Comparison of ENCODE assay signal across 16 cellular contexts in genomic region chr12:9784326-9784725, GRCh38. TPM values are rescaled to one million over a fixed set of nuclear protein-coding genes. Genes with fewer than 3 reads are reported as not detected.
DNase-seq lines count a peak whose midpoint lies in the region; ATAC-seq and TF ChIP-seq lines count a peak whose summit lies in the region.
"Had no signal": no experiment of that assay in that cellular context is flagged by ENCODE, and none has a peak within 500 bp of the region (broad histone marks: within the 10 kb centered on the region; RNA-seq: fewer than 3 reads in every experiment).

No MANE protein-coding gene starts in this region.

- H4K20me1 ChIP-seq in H9 (ENCODE audit: control insufficient read depth, insufficient read depth, insufficient read length) (no peaks in the 10 kb centered on the region), hepatocyte (ENCODE audit: insufficient read depth, poor library complexity, severe bottlenecking) (no peaks in the 10 kb centered on the region)
- H4K20me1 ChIP-seq: BLaER1 treated with 17β-estradiol and CSF1 and Interleukin-3, amounts not matched to agents 10 nM and 100 nM had no signal

- no peak overlapping the region for H2BK12ac ChIP-seq in H9 (ENCODE audit: insufficient read length, low read depth, low read length)

- H4K5ac ChIP-seq in H9 (ENCODE audit: insufficient read length, low read depth, low read length) = no peak overlapping the region

- H3K23ac ChIP-seq in H9 (ENCODE audit: insufficient read length, low read depth, low read length) = no peak overlapping the region

- no peak overlapping the region for H2BK5ac ChIP-seq in H9 (ENCODE audit: insufficient read length, low read length)

- H3K79me1 ChIP-seq in H9 (ENCODE audit: insufficient read depth, low read depth, low read length, poor library complexity, severe bottlenecking) = no peaks in the 10 kb centered on the region

- no peak overlapping the region for H3K14ac ChIP-seq in H9 (ENCODE audit: insufficient read depth, low read length)

- no peaks in the 10 kb centered on the region for H3K23me2 ChIP-seq in H9 (ENCODE audit: insufficient read length, low read depth, low read length, poor library complexity, severe bottlenecking)

- H3K9me3 ChIP-seq in H9 (ENCODE audit: control insufficient read depth, low read depth, low read length) = no peaks in the 10 kb centered on the region
- no peaks in the 10 kb centered on the region for H3K9me3 ChIP-seq in HUES64 (ENCODE audit: insufficient read depth, low read depth, low read length)
- no peaks in the 10 kb centered on the region for H3K9me3 ChIP-seq in hepatocyte (ENCODE audit: low read depth)

- no peak overlapping the region for H4K8ac ChIP-seq in H9 (replicated peaks; ENCODE audit: insufficient read length, low read depth, low read length)

- H2BK15ac ChIP-seq in H9 (ENCODE audit: low read depth, low read length) = no peak overlapping the region

- H3K18ac ChIP-seq in H9 (ENCODE audit: insufficient read length, low read depth, low read length) = no peak overlapping the region

- WGBS in H9 (ENCODE audit: extremely low coverage, insufficient read length, low lambda C conversion rate) = no CpG with 5 or more reads among the region's 2 CpGs
- 69% methylated on average over 2 of the region's 2 CpGs for WGBS in HUES64
- 75% methylated on average over 2 of the region's 2 CpGs for WGBS in hepatocyte (ENCODE audit: low lambda C conversion rate, missing lambda C conversion rate)

- H4K91ac ChIP-seq in H9 (ENCODE audit: insufficient read length, low read depth, low read length) = no peak overlapping the region

- H3K4me2 ChIP-seq in H9 (ENCODE audit: insufficient read depth, insufficient read length, low read length) (no peak overlapping the region), hepatocyte (peak overlapping the region; percentile 10)
- H3K4me2 ChIP-seq: BLaER1 treated with 17β-estradiol and CSF1 and Interleukin-3, amounts not matched to agents 10 nM and 100 nM; KMS-11 had no signal

- H3K27ac ChIP-seq in H9 (ENCODE audit: insufficient read length, low read depth, low read length) (no peak overlapping the region), HUES64 (ENCODE audit: low read depth, low read length) (peak overlapping the region; percentile 60; the same call in 1 of the 2 replicates), hepatocyte (no peak overlapping the region)
- H3K27ac ChIP-seq: BLaER1 treated with 17β-estradiol and CSF1 and Interleukin-3, amounts not matched to agents 10 nM and 100 nM; KMS-11 had no signal

- H3K36me3 Mint-ChIP-seq in H9 (ENCODE audit: insufficient read depth in 1 of 3, low read depth in 3 of 3) = peaks cover 0 to 14% (median 5%) of the 10 kb centered on the region in 3 experiments; a peak in 5 of 7 replicates
- H3K36me3 Mint-ChIP-seq: CD8-positive, alpha-beta T cell had no signal

- H2BK20ac ChIP-seq in H9 (ENCODE audit: low read depth, low read length, poor library complexity, severe bottlenecking) = no peak overlapping the region

- no peak overlapping the region for H3T11ph ChIP-seq in H9 (ENCODE audit: low read length)

- H3K9ac ChIP-seq in H9 (ENCODE audit: extremely low read depth, insufficient read length, low read length) = no peak overlapping the region
- no peak overlapping the region for H3K9ac ChIP-seq in HUES64 (ENCODE audit: low read depth, low read length)
- H3K9ac ChIP-seq: BLaER1 treated with 17β-estradiol and CSF1 and Interleukin-3, amounts not matched to agents 10 nM and 100 nM; KMS-11 had no signal

- H3K4me3 Mint-ChIP-seq in H9 = peak overlapping the region in 1 of 2 experiments; percentile 19; a peak in 2 of 5 replicates
- H3K4me3 Mint-ChIP-seq: B cell; CD8-positive, alpha-beta T cell had no signal

- H3K4me1 Mint-ChIP-seq in H9 = peaks cover 52 to 57% of the 10 kb centered on the region in 2 experiments

- H3K4me3 ChIP-seq in HUES64 (ENCODE audit: low read length) (no peak overlapping the region), hepatocyte (no peak overlapping the region)
- H3K4me3 ChIP-seq: BLaER1 treated with 17β-estradiol and CSF1 and Interleukin-3, amounts not matched to agents 10 nM and 100 nM had no signal

- TF ChIP-seq CTCF in H9 (conservative IDR thresholded peaks at IDR 0.05) (no peak), hepatocyte (IDR thresholded peaks at IDR 0.05; ENCODE audit: poor library complexity) (no peak)

- peaks cover 2% of the 10 kb centered on the region; the same call in 1 of the 2 replicates for H3K4me1 ChIP-seq in H9 (ENCODE audit: insufficient read depth, low read length)
- peaks cover 40% of the 10 kb centered on the region for H3K4me1 ChIP-seq in HUES64 (ENCODE audit: insufficient read depth, low read length)
- H3K4me1 ChIP-seq in hepatocyte (ENCODE audit: insufficient read depth) = no peaks in the 10 kb centered on the region

- DNase-seq in H9 (no peak), hepatocyte (ENCODE audit: low spot score) (no peak), NCI-H69 (lab: John Stamatoyannopoulos, UW) (no peak)
- DNase-seq: CD8-positive, alpha-beta T cell; DMS 273 treated with DMSO at 0.1 percent for 48 hours; DMS53; DND-41; EL had no signal

- H3K4ac ChIP-seq in H9 (ENCODE audit: low read depth, low read length) = no peak overlapping the region

- peak overlapping the region in 2 of 3 experiments; percentile 10 to 82; a peak in 1 of 7 replicates for H3K27ac Mint-ChIP-seq in H9
- H3K27ac Mint-ChIP-seq: B cell; CD8-positive, alpha-beta T cell had no signal

- peaks cover under 1 to 3% of the 10 kb centered on the region in 2 experiments; a peak in 4 of 5 replicates for H3K9me3 Mint-ChIP-seq in H9
- H3K9me3 Mint-ChIP-seq: CD8-positive, alpha-beta T cell had no signal

- H3K56ac ChIP-seq in H9 (ENCODE audit: insufficient read length, low read depth, low read length) = no peak overlapping the region

- no peak overlapping the region for H2AK5ac ChIP-seq in H9 (ENCODE audit: insufficient read length, low read length)

- ATAC-seq in GM18858 (IDR thresholded peaks at IDR 0.05; ENCODE audit: unreplicated experiment) = no peak
- no peak for ATAC-seq in GM18870 (IDR thresholded peaks at IDR 0.05; ENCODE audit: unreplicated experiment)
- ATAC-seq: CD8-positive, alpha-beta T cell had no signal

- no peaks in the 10 kb centered on the region for H3K36me3 ChIP-seq in HUES64 (ENCODE audit: insufficient read depth, low read length)
- no peaks in the 10 kb centered on the region for H3K36me3 ChIP-seq in hepatocyte (replicated peaks; ENCODE audit: insufficient read depth, low read depth)
- H3K36me3 ChIP-seq: BLaER1 treated with 17β-estradiol and CSF1 and Interleukin-3, amounts not matched to agents 10 nM and 100 nM had no signal

- no peaks in the 10 kb centered on the region for H3K9me2 ChIP-seq in hepatocyte (replicated peaks; ENCODE audit: insufficient read depth)

- H2BK120ac ChIP-seq in H9 (ENCODE audit: low read depth, low read length, poor library complexity, severe bottlenecking) = no peak overlapping the region

- no peaks in the 10 kb centered on the region for H3K79me2 ChIP-seq in H9 (ENCODE audit: insufficient read depth, low read length)
- H3K79me2 ChIP-seq in hepatocyte = no peaks in the 10 kb centered on the region

- no peak overlapping the region for H2AFZ ChIP-seq in H9 (ENCODE audit: low read length)
- H2AFZ ChIP-seq in hepatocyte = no peak overlapping the region

- no peaks in the 10 kb centered on the region for H3K27me3 ChIP-seq in H9 (ENCODE audit: insufficient read depth, low read length)
- H3K27me3 ChIP-seq in HUES64 (ENCODE audit: insufficient read depth, low read length) = no peaks in the 10 kb centered on the region
- H3K27me3 ChIP-seq in hepatocyte = no peaks in the 10 kb centered on the region
- H3K27me3 ChIP-seq: BLaER1 treated with 17β-estradiol and CSF1 and Interleukin-3, amounts not matched to agents 10 nM and 100 nM had no signal

- no peaks in the 10 kb centered on the region for H3K27me3 Mint-ChIP-seq in H9 (ENCODE audit: low read depth)
- H3K27me3 Mint-ChIP-seq: B cell had no signal

RNA-seq across cellular contexts. Expression of gene CD69, which starts 23.6 kb away (rescaled TPM):
- total RNA-seq in H9 (2021) (not detected in 2 replicates), hepatocyte (0.07 TPM in 1 of 2 replicates, not detected in the other)
- not detected for polyA plus RNA-seq in HUES64 (2013, experiment 1 of 2)
- polyA plus RNA-seq in HUES64 (2013, experiment 2 of 2) = not detected
- polyA plus RNA-seq in hepatocyte = 0.57 TPM in 1 of 2 replicates, not detected in the other
- total RNA-seq: A172, LHCN-M2 had no signal

RNA-seq across cellular contexts. Expression of gene KLRF1, which starts 43.0 kb away (rescaled TPM):
- total RNA-seq in H9 (2021) (not detected in 2 replicates), hepatocyte (not detected in 2 replicates)
- polyA plus RNA-seq in HUES64 (2013, experiment 1 of 2) = not detected
- polyA plus RNA-seq in HUES64 (2013, experiment 2 of 2) = not detected
- not detected in 2 replicates for polyA plus RNA-seq in hepatocyte
- total RNA-seq: A172, LHCN-M2 had no signal

RNA-seq across cellular contexts. Expression of gene CLECL1, which starts 51.4 kb away (rescaled TPM):
- total RNA-seq in H9 (2021) (not detected in 2 replicates), hepatocyte (not detected in 2 replicates)
- polyA plus RNA-seq in HUES64 (2013, experiment 1 of 2) = not detected
- not detected for polyA plus RNA-seq in HUES64 (2013, experiment 2 of 2)
- polyA plus RNA-seq in hepatocyte = not detected in 2 replicates
- total RNA-seq: A172, LHCN-M2 had no signal
